8 cellular contexts compared by ENCODE assay signal in the genomic region with DNA sequence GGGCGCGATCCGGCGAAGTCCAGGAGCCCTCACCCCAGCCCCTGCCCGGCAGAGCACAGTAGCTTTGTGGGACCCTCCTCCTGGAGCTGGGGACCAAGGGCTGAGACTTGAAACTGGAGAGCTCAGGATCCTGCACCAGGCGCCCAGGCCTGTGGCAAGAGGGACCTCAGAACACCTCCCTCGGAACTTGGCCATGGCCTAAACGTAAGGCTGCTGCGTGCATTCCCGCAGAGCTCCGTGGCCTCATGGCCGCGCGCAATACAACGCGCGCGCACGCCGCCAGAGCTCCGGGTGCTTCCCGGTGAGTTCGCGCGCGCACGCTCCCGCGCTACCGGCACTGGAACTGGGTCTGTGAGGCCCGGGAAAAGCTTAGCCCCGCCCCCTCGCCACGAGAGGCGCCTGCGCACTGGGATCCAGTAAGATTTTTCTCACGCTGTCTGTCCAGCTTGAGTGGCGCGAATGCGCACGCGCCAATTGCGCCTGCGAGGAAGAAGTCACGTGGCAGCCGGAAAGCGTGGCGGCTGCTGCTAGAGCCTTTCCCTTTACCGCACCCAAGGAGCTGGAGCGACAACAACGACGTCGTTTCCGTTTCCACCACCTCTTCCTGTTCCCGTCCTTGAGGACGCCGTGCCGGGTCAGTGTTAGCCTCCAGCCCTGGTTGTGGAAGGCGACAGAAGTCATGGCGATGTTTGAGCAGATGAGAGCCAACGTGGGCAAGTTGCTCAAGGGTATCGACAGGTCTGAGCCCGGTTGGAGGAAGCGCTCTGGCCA. TPM values are rescaled to one million over a fixed set of nuclear protein-coding genes. Genes with fewer than 3 reads are reported as not detected.
DNase-seq lines count a peak whose midpoint lies in the region; ATAC-seq and TF ChIP-seq lines count a peak whose summit lies in the region.

A gene with protein sequence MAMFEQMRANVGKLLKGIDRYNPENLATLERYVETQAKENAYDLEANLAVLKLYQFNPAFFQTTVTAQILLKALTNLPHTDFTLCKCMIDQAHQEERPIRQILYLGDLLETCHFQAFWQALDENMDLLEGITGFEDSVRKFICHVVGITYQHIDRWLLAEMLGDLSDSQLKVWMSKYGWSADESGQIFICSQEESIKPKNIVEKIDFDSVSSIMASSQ (plus strand): TSS at position 599 of the 771 bp plus-strand sequence. CDS start 81 bp downstream, at position 680.

- intact Hi-C loops in Panc1 (cut with micrococcal nuclease; ENCODE audit: unreplicated experiment) = loop anchor here (5.0 kb wide), 2 partner anchors 76 to 101 kb away; no protein-coding TSS in a partner anchor

- H3K4me3 ChIP-seq in Panc1 (ENCODE audit: low read depth in 2 of 2, low read length in 2 of 2) = peak within 1 kb of the TSS; percentile 47 to 85
- peak within 1 kb of the TSS; percentile 99 to 100 for H3K4me3 ChIP-seq in mucosa of rectum (ENCODE audit: low read length in 2 of 2)

- H3K4me1 ChIP-seq in Panc1 (ENCODE audit: control insufficient read depth, insufficient read depth, low read length) = peaks cover 16% of the 10 kb centered on the region
- peaks cover 16 to 18% of the 10 kb centered on the region in 2 donors for H3K4me1 ChIP-seq in mucosa of rectum (ENCODE audit: control insufficient read depth in 2 of 2, insufficient read depth in 2 of 2, low read length in 2 of 2)

- no TSS peak for BruUV-seq in Panc1 (replicated peaks; lab: Mats Ljungman, UMichigan)

- peak; percentile 91 for TF ChIP-seq POLR2A in erythroblast (IDR thresholded peaks at IDR 0.05; ENCODE audit: low read length)

- no peaks in the 10 kb centered on the region for H3K27me3 Mint-ChIP-seq in activated T-cell treated with anti-CD3 and anti-CD28 coated beads, Interleukin-2, amount 50 U/mL, for 4 hours (ENCODE audit: low read depth)

- H3K9ac ChIP-seq in mucosa of rectum (ENCODE audit: low read depth in 1 of 2, low read length in 2 of 2) = peak within 1 kb of the TSS; percentile 95 to 98

- no peaks in the 10 kb centered on the region for H3K9me3 Mint-ChIP-seq in activated T-cell treated with anti-CD3 and anti-CD28 coated beads, Interleukin-2, amount 50 U/mL, for 4 hours

- ATAC-seq in GM21717 (IDR thresholded peaks at IDR 0.05; ENCODE audit: unreplicated experiment) (peak; percentile 43), Panc1 (peak; percentile 94)
- peak; percentile 75 to 76 for ATAC-seq in activated T-cell treated with anti-CD3 and anti-CD28 coated beads, Interleukin-2, amount 50 U/mL, for 4 hours

- in situ Hi-C loops in Panc1 (cut with HindIII; ENCODE audit: low pct_unique_long_range_greater_than_20kb, low sequenced_read_pairs) = loop anchor here (5.0 kb wide), 1 partner anchor 71 kb away; no protein-coding TSS in a partner anchor

- H3K27me3 ChIP-seq in Panc1 (ENCODE audit: control insufficient read depth, insufficient read depth, low read length) (no peaks in the 10 kb centered on the region), mucosa of rectum (ENCODE audit: control insufficient read depth in 2 of 2, insufficient read depth in 2 of 2, low read length in 2 of 2) (no peaks in the 10 kb centered on the region)

- H3K9me3 ChIP-seq in Panc1 (ENCODE audit: control insufficient read depth, insufficient read depth, low read depth, low read length) = no peaks in the 10 kb centered on the region
- H3K9me3 ChIP-seq in mucosa of rectum (ENCODE audit: control insufficient read depth in 2 of 2, low read length in 2 of 2) = no peaks in the 10 kb centered on the region

- H3K4me3 Mint-ChIP-seq in activated T-cell treated with anti-CD3 and anti-CD28 coated beads, Interleukin-2, amount 50 U/mL, for 4 hours = peak within 1 kb of the TSS; percentile 99

- peaks cover 25% of the 10 kb centered on the region for H3K36me3 ChIP-seq in Panc1 (ENCODE audit: control insufficient read depth, insufficient read depth, low read length)
- peaks cover 16 to 25% of the 10 kb centered on the region in 2 donors for H3K36me3 ChIP-seq in mucosa of rectum (ENCODE audit: control insufficient read depth in 2 of 2, insufficient read depth in 2 of 2, low read length in 2 of 2)

- no peak for TF ChIP-seq CTCF in Panc1 (IDR thresholded peaks at IDR 0.05)

- H3K4me1 Mint-ChIP-seq in activated T-cell treated with anti-CD3 and anti-CD28 coated beads, Interleukin-2, amount 50 U/mL, for 4 hours (ENCODE audit: low read depth) = peaks cover 42% of the 10 kb centered on the region

- DNase-seq in DMS114 treated with DMSO at 0.1 percent for 48 hours (lab: John Stamatoyannopoulos, UW; ENCODE audit: unreplicated experiment) (peak; percentile 99), KG1 (lab: John Stamatoyannopoulos, UW) (peak; percentile 88), Panc1 (ENCODE audit: low read depth, low spot score) (peak; percentile 100), erythroblast (lab: John Stamatoyannopoulos, UW) (peak; percentile 99)
- peak; percentile 96 for DNase-seq in activated T-cell treated with anti-CD3 and anti-CD28 coated beads, Interleukin-2, amount 50 U/mL, for 4 hours
- peak; percentile 99 for DNase-seq in stimulated activated CD8-positive, alpha-beta memory T cell treated with anti-CD3 and anti-CD28 coated beads, Interleukin-4, amount 100 ng/mL, for 48 hours

- H3K27ac ChIP-seq in Panc1 (ENCODE audit: low read length) (peak within 1 kb of the TSS; percentile 96), mucosa of rectum (ENCODE audit: low read depth in 2 of 2, low read length in 2 of 2) (peak within 1 kb of the TSS; percentile 84 to 88)

- H3K36me3 Mint-ChIP-seq in activated T-cell treated with anti-CD3 and anti-CD28 coated beads, Interleukin-2, amount 50 U/mL, for 4 hours (ENCODE audit: insufficient read depth) = peaks cover 16% of the 10 kb centered on the region

- CTCF ChIA-PET in Panc1 (lab: Charles Lee) = interaction anchor here (1.1 to 5.0 kb wide), 9 partner anchors 14 to 1686 kb away, joined by 3 to 44 read pairs (median 7); no protein-coding TSS in a partner anchor

- POLR2A ChIA-PET in Panc1 (lab: Charles Lee) = interaction anchor here (0.5 to 2.0 kb wide), 22 partner anchors 10 to 1707 kb away, joined by 3 to 10 read pairs (median 4); partner anchors contain the start of genes ACTN4, NFKBIB and SIRT2

RNA-seq across cellular contexts. Expression of the gene that starts here (rescaled TPM):
- total RNA-seq in Panc1 (2021; ENCODE audit: unreplicated experiment) = 2,011 TPM
- 2,958 TPM for polyA plus RNA-seq in Panc1 (2012; ENCODE audit: insufficient read length)
- 100 to 1,000 TPM; 370 to 409 (median 401) TPM for total RNA-seq in activated T-cell treated with anti-CD3 and anti-CD28 coated beads, Interleukin-2, amount 50 U/mL, for 4 hours

Comparison
In these comparisons a context has a peak if more than half of its experiments do, and no peak if none do; other contexts are left out.
1. Peak in every context shown above with its lines: DNase-seq, ATAC-seq, H3K4me3 ChIP-seq and H3K27ac ChIP-seq.
2. ATAC-seq: peak in every context shown above with its lines; median percentile 94 in Panc1; 76 in activated T-cell treated with anti-CD3 and anti-CD28 coated beads, Interleukin-2, amount 50 U/mL, for 4 hours; 43 in GM21717.